In genomic region chr6:82364087-82365010, GRCh38 we compare ENCODE assay signal across 8 cellular contexts. TPM values are rescaled to one million over a fixed set of nuclear protein-coding genes. Genes with fewer than 3 reads are reported as not detected.
DNase-seq lines count a peak whose midpoint lies in the region; ATAC-seq and TF ChIP-seq lines count a peak whose summit lies in the region.

No MANE protein-coding gene starts in this region.

- peak overlapping the region; percentile 78 for H2AFZ ChIP-seq in ACC112 (ENCODE audit: low read length, unreplicated experiment)
- peak overlapping the region; percentile 92 for H2AFZ ChIP-seq in mesenchymal stem cell (ENCODE audit: low read depth, low read length)

- H3K4me3 ChIP-seq in ACC112 (ENCODE audit: low read depth, low read length) (peak overlapping the region; percentile 90), endocrine pancreas (ENCODE audit: control insufficient read depth, insufficient read depth, low read length) (no peak overlapping the region), mesenchymal stem cell (ENCODE audit: insufficient read depth in 1 of 2, low read depth in 1 of 2, low read length in 2 of 2) (peak overlapping the region; percentile 88 to 94), tibial nerve (peak overlapping the region; percentile 40 to 83 (median 66))

- peaks cover 9% of the 10 kb centered on the region for H3K79me1 ChIP-seq in mesenchymal stem cell (replicated peaks; ENCODE audit: low read length, poor library complexity, severe bottlenecking)

- TF ChIP-seq POLR2A in tibial nerve (IDR thresholded peaks at IDR 0.05): no peak

- peak overlapping the region; percentile 91 for H2BK120ac ChIP-seq in mesenchymal stem cell (ENCODE audit: low read depth, low read length)

- H2AK5ac ChIP-seq in mesenchymal stem cell (ENCODE audit: low read length, severe bottlenecking): no peak overlapping the region

- H3K4me1 ChIP-seq in ACC112 (ENCODE audit: control insufficient read depth, insufficient read depth, low read length, unreplicated experiment): peaks cover 35% of the 10 kb centered on the region
- no peaks in the 10 kb centered on the region for H3K4me1 ChIP-seq in endocrine pancreas (ENCODE audit: control insufficient read depth, insufficient read depth, low read length)
- peaks cover 12% of the 10 kb centered on the region for H3K4me1 ChIP-seq in mesenchymal stem cell (ENCODE audit: control insufficient read depth, insufficient read depth, low read depth, low read length)
- peaks cover 0 to 23% (median 0%) of the 10 kb centered on the region in 4 donors for H3K4me1 ChIP-seq in tibial nerve

- under 1% methylated on average over 75 of the region's 87 CpGs for WGBS in mesenchymal stem cell
- WGBS in tibial nerve, 2 donors: 0 to 1% methylated on average over 69 to 78 of the region's 87 CpGs

- H4K8ac ChIP-seq in mesenchymal stem cell (ENCODE audit: low read length): peak overlapping the region; percentile 93

- H3K4me2 ChIP-seq in mesenchymal stem cell (ENCODE audit: low read length, poor library complexity, severe bottlenecking): peak overlapping the region; percentile 67

- peak; percentile 33 for DNase-seq in GM13977 (ENCODE audit: low spot score)
- DNase-seq in HPDE6-E6E7 (ENCODE audit: extremely low spot score): peak; percentile 53
- peak; percentile 67 for DNase-seq in SW480 (ENCODE audit: low spot score)
- DNase-seq in mesenchymal stem cell: peak; percentile 76
- peak; percentile 17 to 33 for DNase-seq in tibial nerve (ENCODE audit: low spot score in 2 of 2)

- H3K9ac ChIP-seq in endocrine pancreas (ENCODE audit: control insufficient read depth, insufficient read depth, low read length): peak overlapping the region; percentile 24
- peak overlapping the region; percentile 92 for H3K9ac ChIP-seq in mesenchymal stem cell (ENCODE audit: low read length)

- peak overlapping the region; percentile 11 to 93 for H3K14ac ChIP-seq in mesenchymal stem cell (ENCODE audit: low read length in 2 of 2)

- no peak for ATAC-seq in HG03095 (IDR thresholded peaks at IDR 0.05; ENCODE audit: unreplicated experiment)

- peak overlapping the region in 1 of 2 experiments; percentile 95 for H2BK12ac ChIP-seq in mesenchymal stem cell (ENCODE audit: low read length in 2 of 2)

- peaks cover 51% of the 10 kb centered on the region for H3K79me2 ChIP-seq in ACC112 (ENCODE audit: control insufficient read depth, insufficient read depth, low read length, unreplicated experiment)

- in situ Hi-C loops in GM13977 (cut with MboI; ENCODE audit: low pct_unique_long_range_greater_than_20kb, low sequenced_read_pairs, unreplicated experiment): no loop called here

- peak in 1 of 2 donors; percentile 22 for TF ChIP-seq EP300 in tibial nerve (IDR thresholded peaks at IDR 0.05)

- H3K18ac ChIP-seq in mesenchymal stem cell (ENCODE audit: low read depth in 1 of 2, low read length in 2 of 2): peak overlapping the region; percentile 89 to 97

- peaks cover 14% of the 10 kb centered on the region; the same call in 1 of the 2 replicates for H3K36me3 ChIP-seq in ACC112 (ENCODE audit: insufficient read depth, low read length)
- no peaks in the 10 kb centered on the region for H3K36me3 ChIP-seq in endocrine pancreas (ENCODE audit: control insufficient read depth, insufficient read depth, low read length)
- peaks cover 11 to 24% of the 10 kb centered on the region in 2 experiments for H3K36me3 ChIP-seq in mesenchymal stem cell (ENCODE audit: control insufficient read depth in 1 of 2, insufficient read depth in 2 of 2, low read depth in 1 of 2, low read length in 2 of 2)
- H3K36me3 ChIP-seq in tibial nerve: no peaks in the 10 kb centered on the region

- H3K27me3 ChIP-seq in ACC112 (ENCODE audit: insufficient read depth, low read length) (no peaks in the 10 kb centered on the region), endocrine pancreas (ENCODE audit: control insufficient read depth, insufficient read depth, low read length) (peaks cover 3% of the 10 kb centered on the region), mesenchymal stem cell (ENCODE audit: control insufficient read depth in 1 of 2, insufficient read depth in 1 of 2, low read length in 2 of 2) (peaks cover 0 to 5% of the 10 kb centered on the region in 2 experiments), tibial nerve (peaks cover 0 to 30% of the 10 kb centered on the region in 2 donors)

- peak overlapping the region in 1 of 2 experiments; percentile 92 for H3K4ac ChIP-seq in mesenchymal stem cell (ENCODE audit: low read depth in 1 of 2, low read length in 2 of 2)

- peak overlapping the region in 1 of 2 experiments; percentile 95 for H3K23ac ChIP-seq in mesenchymal stem cell (ENCODE audit: low read length in 2 of 2)

- no peak for TF ChIP-seq CTCF in GM13977 (IDR thresholded peaks at IDR 0.05; ENCODE audit: extremely low read depth, insufficient read depth, missing control alignments)
- no peak for TF ChIP-seq CTCF in tibial nerve (IDR thresholded peaks at IDR 0.05)

- H4K91ac ChIP-seq in mesenchymal stem cell (ENCODE audit: low read length): peak overlapping the region; percentile 90

- H2BK5ac ChIP-seq in mesenchymal stem cell (ENCODE audit: low read depth, low read length, poor library complexity, severe bottlenecking): peak overlapping the region; percentile 88

- H3K27ac ChIP-seq in ACC112 (ENCODE audit: low read depth, low read length) (peak overlapping the region; percentile 92), mesenchymal stem cell (ENCODE audit: low read length, poor library complexity, severe bottlenecking) (peak overlapping the region; percentile 89), tibial nerve (peak overlapping the region; percentile 61 to 83 (median 66))

- H3K9me3 ChIP-seq in endocrine pancreas (ENCODE audit: control insufficient read depth, low read length) (no peaks in the 10 kb centered on the region), mesenchymal stem cell (ENCODE audit: control insufficient read depth, low read length) (no peaks in the 10 kb centered on the region), tibial nerve (no peaks in the 10 kb centered on the region)

- H2BK15ac ChIP-seq in mesenchymal stem cell (ENCODE audit: low read depth, poor library complexity, severe bottlenecking): peak overlapping the region; percentile 88

RNA-seq across cellular contexts. Expression of gene TPBG, which starts 0.7 kb away (rescaled TPM):
- polyA plus RNA-seq in mesenchymal stem cell (2013, experiment 1 of 2): 55.2 TPM
- polyA plus RNA-seq in mesenchymal stem cell (2013, experiment 2 of 2): 56.5 TPM
- total RNA-seq in tibial nerve: 10 to 100 TPM; 12.0 to 15.9 (median 12.6) TPM

Comparison
In these comparisons a context has a peak if more than half of its experiments do, and no peak if none do; other contexts are left out.
1. DNase-seq: peak in every context shown above with its lines; median percentile 76 in mesenchymal stem cell; 67 in SW480; 53 in HPDE6-E6E7; 33 in GM13977; 25 in tibial nerve.